ENCODE assay signal across 26 cellular contexts in the genomic region with DNA sequence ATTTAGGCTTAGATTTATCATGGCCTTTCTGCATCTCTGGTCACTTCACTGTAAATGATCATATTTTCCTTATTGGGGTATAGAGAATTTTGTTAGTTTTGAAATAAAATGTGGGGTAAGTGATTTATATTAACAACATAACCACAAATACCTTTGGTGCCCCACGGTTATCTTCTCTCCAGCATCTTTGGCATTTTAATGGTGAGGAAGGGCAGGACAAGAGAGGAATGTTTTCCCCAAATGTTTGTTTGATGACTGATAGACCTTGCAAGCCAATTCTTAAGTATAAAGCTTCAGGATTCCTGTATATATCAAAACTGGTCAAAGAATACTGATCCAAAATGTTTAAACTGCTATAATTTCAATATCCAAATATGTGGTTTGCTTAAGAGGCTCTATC.
"Had no signal": no experiment of that assay in that cellular context is flagged by ENCODE, and none has a peak within 500 bp of the region (broad histone marks: within the 10 kb centered on the region; RNA-seq: fewer than 3 reads in every experiment).

No MANE protein-coding gene starts in this region.

- H3K4me3 Mint-ChIP-seq: activated CD4-positive, alpha-beta T cell treated with anti-CD3 and anti-CD28 coated beads, Interleukin-2, amount 10 ng/mL, durations not matched to agents 7 days and 5 days; activated CD8-positive, alpha-beta T cell treated with anti-CD3 and anti-CD28 coated beads for 36 hours; activated naive CD8-positive, alpha-beta T cell; activated T-helper 17 cell treated with anti-CD3 and anti-CD28 coated beads, Interleukin-2, amount 50 U/mL, for 72 hours; dendritic cell treated with granulocyte-macrophage colony-stimulating factor and Interleukin-4, amounts not matched to agents 40 ng/mL and 50 ng/mL, for 4 days; memory B cell; nephron; type B pancreatic cell had no signal

- H3K9me3 ChIP-seq: gastrocnemius medialis, neutrophil, ovary, prostate gland, thoracic aorta, vagina had no signal

- H3K4me1 ChIP-seq: gastrocnemius medialis, prostate gland, vagina had no signal

- FAIRE-seq: TTC549 had no signal

- H3K4me3 ChIP-seq: cardiac muscle cell, gastrocnemius medialis, ovary, prostate gland, thoracic aorta, vagina had no signal

- H3K27me3 ChIP-seq: cardiac muscle cell, gastrocnemius medialis, neutrophil, ovary, vagina had no signal

- ATAC-seq: activated CD8-positive, alpha-beta T cell treated with anti-CD3 and anti-CD28 coated beads for 36 hours; activated T-helper 17 cell treated with anti-CD3 and anti-CD28 coated beads, Interleukin-2, amount 50 U/mL, for 72 hours; gastrocnemius medialis; left cardiac atrium had no signal

- H3K27ac Mint-ChIP-seq: activated CD4-positive, alpha-beta T cell treated with anti-CD3 and anti-CD28 coated beads, Interleukin-2, amount 10 ng/mL, durations not matched to agents 7 days and 5 days; activated CD8-positive, alpha-beta T cell treated with anti-CD3 and anti-CD28 coated beads for 36 hours; activated naive CD8-positive, alpha-beta T cell; activated T-helper 17 cell treated with anti-CD3 and anti-CD28 coated beads, Interleukin-2, amount 50 U/mL, for 72 hours; dendritic cell treated with granulocyte-macrophage colony-stimulating factor and Interleukin-4, amounts not matched to agents 40 ng/mL and 50 ng/mL, for 4 days; memory B cell; nephron; type B pancreatic cell had no signal

- H3K9me3 Mint-ChIP-seq: activated CD8-positive, alpha-beta T cell treated with anti-CD3 and anti-CD28 coated beads for 36 hours; memory B cell had no signal

- H3K27me3 Mint-ChIP-seq: activated CD8-positive, alpha-beta T cell treated with anti-CD3 and anti-CD28 coated beads for 36 hours; activated naive CD8-positive, alpha-beta T cell; activated T-helper 17 cell treated with anti-CD3 and anti-CD28 coated beads, Interleukin-2, amount 50 U/mL, for 72 hours; dendritic cell treated with granulocyte-macrophage colony-stimulating factor and Interleukin-4, amounts not matched to agents 40 ng/mL and 50 ng/mL, for 4 days had no signal

- H3K4me1 Mint-ChIP-seq: activated CD4-positive, alpha-beta T cell treated with anti-CD3 and anti-CD28 coated beads, Interleukin-2, amount 10 ng/mL, durations not matched to agents 7 days and 5 days; activated T-helper 17 cell treated with anti-CD3 and anti-CD28 coated beads, Interleukin-2, amount 50 U/mL, for 72 hours; memory B cell; nephron had no signal

- DNase-seq: activated CD4-positive, alpha-beta T cell treated with anti-CD3 and anti-CD28 coated beads, Interleukin-2, amount 10 ng/mL, durations not matched to agents 7 days and 5 days; activated CD4-positive, CD25-positive, alpha-beta regulatory T cell treated with anti-CD3 and anti-CD28 coated beads, Interleukin-2, amount 50 U/mL, for 72 hours; activated CD8-positive, alpha-beta T cell treated with anti-CD3 and anti-CD28 coated beads for 36 hours; amniotic stem cell; effector CD8-positive, alpha-beta T cell; erythroblast; gastrocnemius medialis; head of caudate nucleus; islet precursor cell; left cardiac atrium; ovary; stimulated activated CD4-positive, alpha-beta T cell treated with anti-CD3 and anti-CD28 coated beads, Interleukin-4, amount 100 ng/mL, for 24 hours; stimulated activated naive CD4-positive, alpha-beta T cell treated with Interleukin-2 at 50 U/mL for 16 hours; WERI-Rb-1 had no signal

- H3K27ac ChIP-seq: cardiac muscle cell, gastrocnemius medialis, neutrophil, ovary, prostate gland, thoracic aorta, vagina, WERI-Rb-1 had no signal

- H3K36me3 ChIP-seq: cardiac muscle cell, gastrocnemius medialis, neutrophil, ovary, prostate gland, thoracic aorta, vagina, WERI-Rb-1 had no signal

- H3K36me3 Mint-ChIP-seq: memory B cell, type B pancreatic cell had no signal
